ENCODE assay signal across 8 cellular contexts in genomic region chr6:31558631-31559500, GRCh38. TPM values are rescaled to one million over a fixed set of nuclear protein-coding genes. Genes with fewer than 3 reads are reported as not detected.
DNase-seq lines count a peak whose midpoint lies in the region; TF ChIP-seq lines count a peak whose summit lies in the region.

No MANE protein-coding gene starts in this region.

- H3K27ac ChIP-seq in muscle layer of duodenum (ENCODE audit: low read length) = peak overlapping the region; percentile 0
- no peak overlapping the region for H3K27ac ChIP-seq in A673 (ENCODE audit: low read depth, low read length, poor library complexity, severe bottlenecking)

- no peak for TF ChIP-seq CTCF in A673 (conservative IDR thresholded peaks at IDR 0.05; ENCODE audit: low read depth, low read length)

- H3K4me3 Mint-ChIP-seq in T-helper 2 cell treated with Interferon-gamma antibody and Interleukin-4, amounts not matched to agents 5 μg/mL and 100 μg/mL, for 36 hours = peak overlapping the region; percentile 79

- peaks cover 43% of the 10 kb centered on the region for H3K36me3 Mint-ChIP-seq in T-helper 2 cell treated with Interferon-gamma antibody and Interleukin-4, amounts not matched to agents 5 μg/mL and 100 μg/mL, for 36 hours (ENCODE audit: low read depth)

- H3K4me3 ChIP-seq in muscle layer of duodenum (ENCODE audit: low read depth in 1 of 2, low read length in 2 of 2) (no peak overlapping the region), A673 (ENCODE audit: low read depth, low read length, poor library complexity, severe bottlenecking) (no peak overlapping the region)

- H3K4me1 Mint-ChIP-seq in T-helper 2 cell treated with Interferon-gamma antibody and Interleukin-4, amounts not matched to agents 5 μg/mL and 100 μg/mL, for 36 hours (ENCODE audit: low read depth) = peaks cover 52% of the 10 kb centered on the region

- peaks cover 13% of the 10 kb centered on the region for H3K27me3 Mint-ChIP-seq in T-helper 2 cell treated with Interferon-gamma antibody and Interleukin-4, amounts not matched to agents 5 μg/mL and 100 μg/mL, for 36 hours (ENCODE audit: low read depth)

- H3K9me3 ChIP-seq in muscle layer of duodenum (ENCODE audit: control insufficient read depth in 1 of 2, low read length in 2 of 2) = no peaks in the 10 kb centered on the region
- no peaks in the 10 kb centered on the region for H3K9me3 ChIP-seq in A673 (ENCODE audit: low read depth, low read length, poor library complexity, severe bottlenecking)

- H3K27me3 ChIP-seq in muscle layer of duodenum (ENCODE audit: low read depth, low read length) (no peaks in the 10 kb centered on the region), A673 (replicated peaks; ENCODE audit: insufficient read depth, low read depth, low read length, poor library complexity) (no peaks in the 10 kb centered on the region)

- CTCF ChIA-PET in A673 (lab: Charles Lee) = no interaction called here

- peak overlapping the region; percentile 71 for H3K27ac Mint-ChIP-seq in T-helper 2 cell treated with Interferon-gamma antibody and Interleukin-4, amounts not matched to agents 5 μg/mL and 100 μg/mL, for 36 hours

- BruUV-seq in A673 (replicated peaks; lab: Mats Ljungman, UMichigan) = no TSS peak

- intact Hi-C loops in A673 (cut with micrococcal nuclease; ENCODE audit: unreplicated experiment) = no loop called here

- POLR2A ChIA-PET in A673 (lab: Charles Lee; ENCODE audit: low non-redundant PET) = no interaction called here

- H3K9me3 Mint-ChIP-seq in T-helper 2 cell treated with Interferon-gamma antibody and Interleukin-4, amounts not matched to agents 5 μg/mL and 100 μg/mL, for 36 hours = no peaks in the 10 kb centered on the region

- DNase-seq in GM19240 (ENCODE audit: insufficient read length, low spot score) = peak; percentile 50
- peak; percentile 73 for DNase-seq in T-helper 2 cell treated with Interferon-gamma antibody and Interleukin-4, amounts not matched to agents 5 μg/mL and 100 μg/mL, for 36 hours (ENCODE audit: low spot score)
- peak; percentile 67 for DNase-seq in central memory CD4-positive, alpha-beta T cell
- DNase-seq in A673 (ENCODE audit: low spot score) = no peak
- DNase-seq in NCI-H146 (lab: John Stamatoyannopoulos, UW) = no peak
- no peak for DNase-seq in retina
- no peak for DNase-seq in RPMI8226

- H3K36me3 ChIP-seq in muscle layer of duodenum (ENCODE audit: control insufficient read depth in 1 of 2, insufficient read depth in 2 of 2, low read length in 2 of 2) = peaks cover 10 to 36% of the 10 kb centered on the region in 2 donors
- peaks cover 18% of the 10 kb centered on the region for H3K36me3 ChIP-seq in A673 (ENCODE audit: insufficient read depth, low read length, poor library complexity, severe bottlenecking)

- H3K4me1 ChIP-seq in muscle layer of duodenum (ENCODE audit: control insufficient read depth in 1 of 2, insufficient read depth in 2 of 2, low read length in 2 of 2) (peaks cover 0 to 8% of the 10 kb centered on the region in 2 donors), A673 (ENCODE audit: insufficient read depth, low read length, poor library complexity, severe bottlenecking) (no peaks in the 10 kb centered on the region)

RNA-seq across cellular contexts. Expression of gene NFKBIL1, which starts 11.5 kb away (rescaled TPM):
- total RNA-seq in A673 (2021) = 15.7 and 17.2 TPM in 2 replicates

RNA-seq across cellular contexts. Expression of gene ATP6V1G2, which starts 12.5 kb away (rescaled TPM):
- 2.5 and 3.1 TPM in 2 replicates for total RNA-seq in A673 (2021)

RNA-seq across cellular contexts. Expression of gene LTA, which starts 13.2 kb away (rescaled TPM):
- total RNA-seq in A673 (2021) = not detected in 2 replicates

RNA-seq across cellular contexts. Expression of gene TNF, which starts 16.5 kb away (rescaled TPM):
- 0.17 and 0.42 TPM in 2 replicates for total RNA-seq in A673 (2021)

RNA-seq across cellular contexts. Expression of gene DDX39B, which starts 17.1 kb away (rescaled TPM):
- total RNA-seq in A673 (2021) = 558 and 594 TPM in 2 replicates

Comparison
In these comparisons a context has a peak if more than half of its experiments do, and no peak if none do; other contexts are left out.
1. DNase-seq: peak in GM19240 (single experiment), T-helper 2 cell treated with Interferon-gamma antibody and Interleukin-4, amounts not matched to agents 5 μg/mL and 100 μg/mL, for 36 hours (single experiment) and central memory CD4-positive, alpha-beta T cell (single experiment); none in A673 (single experiment), NCI-H146 (single experiment), retina (single experiment) and RPMI8226 (single experiment).